ENCODE assay signal across 8 cellular contexts in the genomic region with DNA sequence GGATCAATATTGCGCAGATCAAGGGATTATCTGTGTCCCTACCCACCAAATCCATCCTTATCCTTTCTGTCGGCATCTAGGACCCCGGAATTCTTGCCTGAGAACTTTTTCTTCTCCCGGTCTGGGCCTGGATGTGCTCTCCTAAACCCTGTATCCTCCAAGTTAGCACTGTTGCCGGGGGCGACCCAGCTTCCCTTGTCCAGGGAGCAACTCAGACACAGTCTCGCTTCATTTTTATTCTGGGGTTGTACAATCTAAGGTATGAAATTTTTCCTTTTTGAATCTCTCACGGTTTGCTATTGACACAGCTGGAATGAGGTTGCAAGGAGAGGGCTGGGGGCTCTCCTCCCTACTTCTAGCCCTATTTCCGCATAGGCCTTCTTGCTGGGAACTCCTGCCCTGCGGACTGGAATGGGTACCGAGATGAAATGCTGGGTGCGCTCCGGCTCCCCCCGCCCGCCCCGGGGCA. TPM values are rescaled to one million over a fixed set of nuclear protein-coding genes. Genes with fewer than 3 reads are reported as not detected.
A peak's percentile ranks its signal among the peaks of the same experiment; 100 is the strongest.
DNase-seq lines count a peak whose midpoint lies in the region; ATAC-seq, FAIRE-seq and TF ChIP-seq lines count a peak whose summit lies in the region.

No MANE protein-coding gene starts in this region.

- ATAC-seq in natural killer cell treated with Interleukin-12 subunit alpha and Interleukin-12 subunit beta and Interleukin-15 and Interleukin-18, amount 100 ng/mL, for 72 hours = no peak
- ATAC-seq in HG03571 (IDR thresholded peaks at IDR 0.05; ENCODE audit: unreplicated experiment) (no peak), HG02981 (IDR thresholded peaks at IDR 0.05; ENCODE audit: unreplicated experiment) (no peak)

- H3K4me3 ChIP-seq in GM08714 (ENCODE audit: low read length) (peak overlapping the region; percentile 79; the same call in 1 of the 2 replicates), dorsolateral prefrontal cortex (peak overlapping the region; percentile 61 to 98 (median 82))

- H3K36me3 Mint-ChIP-seq in natural killer cell treated with Interleukin-12 subunit alpha and Interleukin-12 subunit beta and Interleukin-15 and Interleukin-18, amount 100 ng/mL, for 72 hours = peaks cover 27% of the 10 kb centered on the region

- H3K27me3 ChIP-seq in dorsolateral prefrontal cortex = no peaks in the 10 kb centered on the region

- peak overlapping the region; percentile 97 for H3K27ac Mint-ChIP-seq in natural killer cell treated with Interleukin-12 subunit alpha and Interleukin-12 subunit beta and Interleukin-15 and Interleukin-18, amount 100 ng/mL, for 72 hours

- TF ChIP-seq CTCF in dorsolateral prefrontal cortex (IDR thresholded peaks at IDR 0.05 in 54 of 56, conservative IDR thresholded peaks at IDR 0.05 in 2 of 56; ENCODE audit: low read depth in 1 of 56, partially characterized antibody in 56 of 56) = no peak

- FAIRE-seq in frontal cortex (lab: Jason Lieb, UNC) = no peak

- H3K4me1 Mint-ChIP-seq in natural killer cell treated with Interleukin-12 subunit alpha and Interleukin-12 subunit beta and Interleukin-15 and Interleukin-18, amount 100 ng/mL, for 72 hours (ENCODE audit: low read depth in 2 of 2) = peaks cover 37 to 41% of the 10 kb centered on the region in 2 donors

- H3K4me3 Mint-ChIP-seq in natural killer cell treated with Interleukin-12 subunit alpha and Interleukin-12 subunit beta and Interleukin-15 and Interleukin-18, amount 100 ng/mL, for 72 hours = peak overlapping the region; percentile 99

- intact Hi-C loops in dorsolateral prefrontal cortex (cut with DNase I) = no loop called here

- H3K27me3 Mint-ChIP-seq in natural killer cell treated with Interleukin-12 subunit alpha and Interleukin-12 subunit beta and Interleukin-15 and Interleukin-18, amount 100 ng/mL, for 72 hours = no peaks in the 10 kb centered on the region

- H3K9me3 Mint-ChIP-seq in natural killer cell treated with Interleukin-12 subunit alpha and Interleukin-12 subunit beta and Interleukin-15 and Interleukin-18, amount 100 ng/mL, for 72 hours = no peaks in the 10 kb centered on the region

- H3K27ac ChIP-seq in dorsolateral prefrontal cortex = peak overlapping the region in 54 of 59 donors; percentile 29 to 95 (median 86)

- peak; percentile 37 for DNase-seq in M059J (ENCODE audit: low read depth)
- peak in 1 of 10 donors; percentile 6 for DNase-seq in dorsolateral prefrontal cortex
- DNase-seq in natural killer cell treated with Interleukin-12 subunit alpha and Interleukin-12 subunit beta and Interleukin-15 and Interleukin-18, amount 100 ng/mL, for 72 hours (ENCODE audit: low spot score) = no peak
- DNase-seq in stimulated activated CD4-positive, alpha-beta T cell treated with anti-CD3 and anti-CD28 coated beads, Interleukin-1b, Interleukin-23, amount 100 ng/mL, for 48 hours = no peak
- DNase-seq in frontal cortex (ENCODE audit: low spot score in 2 of 2) = no peak

RNA-seq across cellular contexts. Expression of gene PNP, which starts 0.4 kb away (rescaled TPM):
- total RNA-seq in M059J (2014; rRNA removed; shearing (Covaris generic)) = 79.3 and 84.2 TPM in 2 replicates
- total RNA-seq in dorsolateral prefrontal cortex (10 to 100 TPM in 98 of 120 experiments, 1 to 10 TPM in 22; 5.3 to 45.3 (median 14.4) TPM), frontal cortex (5.3 TPM)
- 100 to 1,000 TPM; 124 to 199 TPM for total RNA-seq in natural killer cell treated with Interleukin-12 subunit alpha and Interleukin-12 subunit beta and Interleukin-15 and Interleukin-18, amount 100 ng/mL, for 72 hours

RNA-seq across cellular contexts. Expression of gene PIP4P1, which starts 7.6 kb away (rescaled TPM):
- 23.8 and 27.2 TPM in 2 replicates for total RNA-seq in M059J (2014; rRNA removed; shearing (Covaris generic))
- total RNA-seq in dorsolateral prefrontal cortex (10 to 100 TPM; 40.7 to 70.2 (median 53.0) TPM), frontal cortex (33.8 TPM)
- total RNA-seq in natural killer cell treated with Interleukin-12 subunit alpha and Interleukin-12 subunit beta and Interleukin-15 and Interleukin-18, amount 100 ng/mL, for 72 hours = 10 to 100 TPM; 33.3 to 34.5 TPM

RNA-seq across cellular contexts. Expression of gene APEX1, which starts 13.8 kb away (rescaled TPM):
- 46.0 and 64.7 TPM in 2 replicates for total RNA-seq in M059J (2014; rRNA removed; shearing (Covaris generic))
- total RNA-seq in dorsolateral prefrontal cortex (100 to 1,000 TPM in 2 of 120 experiments, 10 to 100 TPM in 118; 36.8 to 106 (median 72.0) TPM), frontal cortex (64.4 TPM)
- total RNA-seq in natural killer cell treated with Interleukin-12 subunit alpha and Interleukin-12 subunit beta and Interleukin-15 and Interleukin-18, amount 100 ng/mL, for 72 hours = 100 to 1,000 TPM; 130 to 151 TPM

RNA-seq across cellular contexts. Expression of gene OSGEP, which starts 14.2 kb away (rescaled TPM):
- 61.5 and 70.0 TPM in 2 replicates for total RNA-seq in M059J (2014; rRNA removed; shearing (Covaris generic))
- total RNA-seq in dorsolateral prefrontal cortex = 10 to 100 TPM; 29.3 to 87.4 (median 51.0) TPM
- 10 to 100 TPM; 43.1 to 78.0 TPM for total RNA-seq in natural killer cell treated with Interleukin-12 subunit alpha and Interleukin-12 subunit beta and Interleukin-15 and Interleukin-18, amount 100 ng/mL, for 72 hours
- total RNA-seq in frontal cortex = 36.3 TPM

RNA-seq across cellular contexts. Expression of gene KLHL33, which starts 32.8 kb away (rescaled TPM):
- not detected in 2 replicates for total RNA-seq in M059J (2014; rRNA removed; shearing (Covaris generic))
- total RNA-seq in dorsolateral prefrontal cortex = 1 to 10 TPM in 10 of 120 experiments, under 1 TPM in 110; 0.22 to 1.4 (median 0.63) TPM
- under 1 TPM; 0.22 to 0.43 TPM for total RNA-seq in natural killer cell treated with Interleukin-12 subunit alpha and Interleukin-12 subunit beta and Interleukin-15 and Interleukin-18, amount 100 ng/mL, for 72 hours
- total RNA-seq in frontal cortex = under 0.01 TPM
